In the genomic region with DNA sequence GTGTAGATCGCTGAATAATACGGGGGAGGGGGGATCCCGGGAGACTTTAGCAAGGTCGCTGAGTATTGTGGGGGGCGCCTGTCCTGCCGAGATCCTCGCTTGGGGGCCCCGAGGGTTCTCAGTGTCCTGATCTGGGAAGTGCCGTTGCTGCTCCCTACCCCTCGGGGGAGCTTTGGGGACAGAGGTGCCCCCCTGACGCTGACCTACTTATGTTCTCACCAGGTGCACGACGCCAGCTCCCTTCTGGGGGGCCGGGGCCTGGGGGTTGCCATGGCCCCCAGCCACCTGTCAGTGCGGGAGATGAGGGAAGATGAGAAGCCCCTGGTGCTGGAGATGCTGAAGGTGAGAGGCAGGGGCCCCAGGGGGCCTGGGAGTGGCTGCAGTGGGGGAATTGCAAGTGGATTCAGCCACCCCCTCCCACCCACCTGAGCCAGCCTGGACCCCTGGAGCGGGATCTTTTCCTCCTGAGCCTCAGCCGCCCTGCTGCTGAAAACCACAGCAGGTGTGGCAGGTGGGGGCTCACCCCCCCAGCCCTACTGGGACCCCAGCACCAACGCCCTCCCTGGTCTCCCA, we compare ENCODE assay signal across 6 cellular contexts. TPM values are rescaled to one million over a fixed set of nuclear protein-coding genes. Genes with fewer than 3 reads are reported as not detected.
DNase-seq lines count a peak whose midpoint lies in the region; FAIRE-seq and TF ChIP-seq lines count a peak whose summit lies in the region.

No MANE protein-coding gene starts in this region.

- no peak for FAIRE-seq in bronchial epithelial cell (lab: Jason Lieb, UNC)
- no peak for FAIRE-seq in RCC 7860 (lab: Jason Lieb, UNC)

- DNase-seq in bronchial epithelial cell (ENCODE audit: low read depth) (no peak), ACHN (no peak), RCC 7860 (ENCODE audit: low spot score) (no peak), NCI-H187 (lab: John Stamatoyannopoulos, UW) (no peak)

- H3K4me2 ChIP-seq in KMS-11: peak overlapping the region; percentile 15; the same call in 1 of the 2 replicates
- H3K4me2 ChIP-seq in parathyroid adenoma (ENCODE audit: low read length): peak overlapping the region; percentile 88

- no peaks in the 10 kb centered on the region for H4K20me1 ChIP-seq in KMS-11 (ENCODE audit: insufficient read depth)

- H3K9me3 ChIP-seq in parathyroid adenoma (ENCODE audit: control insufficient read depth, low read length): no peaks in the 10 kb centered on the region

- H3K4me1 ChIP-seq in KMS-11 (ENCODE audit: low read depth, poor library complexity, severe bottlenecking) (no peaks in the 10 kb centered on the region), parathyroid adenoma (peaks cover 8% of the 10 kb centered on the region)

- H3K27ac ChIP-seq in KMS-11: no peak overlapping the region
- H3K27ac ChIP-seq in parathyroid adenoma: peak overlapping the region; percentile 64

- H3K4me3 ChIP-seq in KMS-11 (IDR thresholded peaks at IDR 0.05; ENCODE audit: insufficient read depth, low read depth, low read length) (no peak overlapping the region), bronchial epithelial cell (ENCODE audit: low read depth, low read length) (peak overlapping the region; percentile 75), parathyroid adenoma (ENCODE audit: low read depth, low read length) (peak overlapping the region; percentile 64)

- no peaks in the 10 kb centered on the region for H3K36me3 ChIP-seq in KMS-11 (ENCODE audit: insufficient read depth)
- H3K36me3 ChIP-seq in bronchial epithelial cell (ENCODE audit: control insufficient read depth, insufficient read depth, low read length): peaks cover 6% of the 10 kb centered on the region
- no peaks in the 10 kb centered on the region for H3K36me3 ChIP-seq in parathyroid adenoma (ENCODE audit: control insufficient read depth, insufficient read depth, low read length)

- no peak overlapping the region for H3K9ac ChIP-seq in KMS-11
- no peak overlapping the region for H3K9ac ChIP-seq in parathyroid adenoma

- no peak for TF ChIP-seq CTCF in KMS-11 (conservative IDR thresholded peaks at IDR 0.05; ENCODE audit: low read depth, low read length)
- TF ChIP-seq CTCF in bronchial epithelial cell (IDR thresholded peaks at IDR 0.05; ENCODE audit: insufficient read depth, low read length, severe bottlenecking): no peak
- no peak for TF ChIP-seq CTCF in parathyroid adenoma (IDR thresholded peaks at IDR 0.05)

- H2AFZ ChIP-seq in KMS-11 (ENCODE audit: low read depth) (no peak overlapping the region), parathyroid adenoma (peak overlapping the region; percentile 79)

- in situ Hi-C loops in ACHN (cut with HindIII; ENCODE audit: low pct_ligation_motif_present, low pct_unique_long_range_greater_than_20kb, low sequenced_read_pairs): no loop called here

- H3K79me2 ChIP-seq in KMS-11 (ENCODE audit: insufficient read depth, low read depth): no peaks in the 10 kb centered on the region
- peaks cover 4% of the 10 kb centered on the region for H3K79me2 ChIP-seq in parathyroid adenoma

- H3K27me3 ChIP-seq in KMS-11 (ENCODE audit: insufficient read depth, low read depth) (peaks cover 31% of the 10 kb centered on the region; the same call in 1 of the 2 replicates), bronchial epithelial cell (ENCODE audit: control insufficient read depth, insufficient read depth, low read length) (peaks cover 2% of the 10 kb centered on the region), parathyroid adenoma (ENCODE audit: control insufficient read depth, insufficient read depth, low read length) (no peaks in the 10 kb centered on the region)

RNA-seq across cellular contexts. Expression of a gene that starts 0.5 kb away (rescaled TPM):
- total RNA-seq in bronchial epithelial cell: 2.4 and 3.5 TPM in 2 replicates

RNA-seq across cellular contexts. Expression of a gene that starts 2.7 kb away (rescaled TPM):
- total RNA-seq in bronchial epithelial cell: under 0.01 and 0.26 TPM in 2 replicates

RNA-seq across cellular contexts. Expression of a gene that starts 9.1 kb away (rescaled TPM):
- 0.79 and 1.0 TPM in 2 replicates for total RNA-seq in bronchial epithelial cell

RNA-seq across cellular contexts. Expression of a gene that starts 21.0 kb away (rescaled TPM):
- total RNA-seq in bronchial epithelial cell: not detected in 2 replicates

RNA-seq across cellular contexts. Expression of a gene that starts 24.1 kb away (rescaled TPM):
- 33.2 and 33.3 TPM in 2 replicates for total RNA-seq in bronchial epithelial cell
